In the genomic region with DNA sequence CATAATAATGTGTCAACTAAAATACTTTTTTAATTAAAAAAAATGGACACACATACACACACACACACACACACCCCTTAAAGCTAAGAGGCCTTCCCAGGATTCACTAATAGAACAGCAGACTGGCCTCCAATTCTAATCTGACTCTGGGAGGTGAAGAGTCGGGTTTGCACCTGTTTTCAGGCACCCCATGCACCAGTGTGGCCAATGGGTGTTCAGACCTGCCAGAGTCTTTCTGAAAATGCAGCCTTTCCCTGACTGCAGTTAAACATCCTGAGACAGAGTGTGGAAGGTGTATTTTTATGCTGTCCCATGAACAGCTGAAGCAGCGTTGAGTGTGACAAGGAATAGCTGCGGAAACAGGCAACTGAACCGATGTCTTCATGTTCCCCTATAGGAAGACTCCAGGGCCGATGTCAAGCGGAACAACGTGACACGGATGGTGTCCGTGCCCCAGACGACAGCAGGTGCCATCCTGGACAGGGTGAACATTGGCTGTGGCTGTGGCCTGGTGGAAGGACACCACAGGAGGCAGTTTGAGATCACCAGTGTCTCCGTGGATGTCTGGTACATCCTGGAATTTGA, we compare ENCODE assay signal across 15 cellular contexts.
A peak's percentile ranks its signal among the peaks of the same experiment; 100 is the strongest.
DNase-seq lines count a peak whose midpoint lies in the region; ATAC-seq lines count a peak whose summit lies in the region.
"Had no signal": no experiment of that assay in that cellular context is flagged by ENCODE, and none has a peak within 500 bp of the region (broad histone marks: within the 10 kb centered on the region; RNA-seq: fewer than 3 reads in every experiment).

No MANE protein-coding gene starts in this region.

- intact Hi-C loops in activated CD4-positive, alpha-beta T cell treated with anti-CD3 and anti-CD28 coated beads for 36 hours (cut with DNase I, micrococcal nuclease) = loop anchor here (1.0 to 10.0 kb wide), 10 partner anchors 9 to 1673 kb away; a partner anchor contains a TSS
- intact Hi-C loops in left colon (cut with DNase I, micrococcal nuclease) = no loop called here

- peak overlapping the region; percentile 95 for H3K27ac Mint-ChIP-seq in activated CD4-positive, alpha-beta T cell treated with anti-CD3 and anti-CD28 coated beads for 36 hours
- H3K27ac Mint-ChIP-seq in activated CD8-positive, alpha-beta T cell treated with anti-CD3 and anti-CD28 coated beads, Interleukin-2, amount 10 ng/mL, durations not matched to agents 7 days and 5 days = peak overlapping the region; percentile 97
- peak overlapping the region; percentile 96 to 99 (median 98) for H3K27ac Mint-ChIP-seq in naive thymus-derived CD8-positive, alpha-beta T cell

- H3K27me3 Mint-ChIP-seq in activated CD4-positive, alpha-beta T cell treated with anti-CD3 and anti-CD28 coated beads for 36 hours = no peaks in the 10 kb centered on the region
- no peaks in the 10 kb centered on the region for H3K27me3 Mint-ChIP-seq in activated CD8-positive, alpha-beta T cell treated with anti-CD3 and anti-CD28 coated beads, Interleukin-2, amount 10 ng/mL, durations not matched to agents 7 days and 5 days (ENCODE audit: low read depth)
- no peaks in the 10 kb centered on the region for H3K27me3 Mint-ChIP-seq in naive thymus-derived CD8-positive, alpha-beta T cell

- POLR2A ChIA-PET in activated CD4-positive, alpha-beta T cell treated with anti-CD3 and anti-CD28 coated beads for 36 hours (lab: Charles Lee) = interaction anchor here (0.6 to 1.9 kb wide), 4 partner anchors 9 to 19 kb away, joined by 3 to 16 read pairs (median 6); no protein-coding TSS in a partner anchor
- POLR2A ChIA-PET in activated CD8-positive, alpha-beta T cell treated with anti-CD3 and anti-CD28 coated beads, Interleukin-2, amount 10 ng/mL, durations not matched to agents 7 days and 5 days (lab: Charles Lee) = interaction anchor here (1.0 to 3.4 kb wide), 6 partner anchors 8 to 328 kb away, joined by 3 to 13 read pairs (median 4); a partner anchor contains a TSS
- POLR2A ChIA-PET in naive thymus-derived CD8-positive, alpha-beta T cell (lab: Charles Lee) = interaction anchor here (0.7 to 2.9 kb wide), 4 partner anchors 8 to 1351 kb away, joined by 3 to 11 read pairs (median 4); no protein-coding TSS in a partner anchor

- peaks cover 67% of the 10 kb centered on the region for H3K4me1 Mint-ChIP-seq in activated CD4-positive, alpha-beta T cell treated with anti-CD3 and anti-CD28 coated beads for 36 hours
- peaks cover 74% of the 10 kb centered on the region for H3K4me1 Mint-ChIP-seq in activated CD8-positive, alpha-beta T cell treated with anti-CD3 and anti-CD28 coated beads, Interleukin-2, amount 10 ng/mL, durations not matched to agents 7 days and 5 days (ENCODE audit: low read depth)
- H3K4me1 Mint-ChIP-seq in naive thymus-derived CD8-positive, alpha-beta T cell = peaks cover 23 to 73% (median 69%) of the 10 kb centered on the region in 4 donors

- ATAC-seq in activated CD4-positive, alpha-beta T cell treated with anti-CD3 and anti-CD28 coated beads for 36 hours = no peak
- peak; percentile 1 for ATAC-seq in GM19324 (IDR thresholded peaks at IDR 0.05; ENCODE audit: low FRiP score, unreplicated experiment)
- ATAC-seq in activated CD8-positive, alpha-beta T cell treated with anti-CD3 and anti-CD28 coated beads, Interleukin-2, amount 10 ng/mL, durations not matched to agents 7 days and 5 days = no peak
- ATAC-seq in naive thymus-derived CD8-positive, alpha-beta T cell = no peak
- no peak for ATAC-seq in left colon
- ATAC-seq: right cardiac atrium had no signal

- CTCF ChIA-PET in activated CD4-positive, alpha-beta T cell treated with anti-CD3 and anti-CD28 coated beads for 36 hours (lab: Charles Lee) = interaction anchor here (0.9 to 6.5 kb wide), 3 partner anchors 8 to 33 kb away, joined by 3 to 62 read pairs (median 8); no protein-coding TSS in a partner anchor
- CTCF ChIA-PET in activated CD8-positive, alpha-beta T cell treated with anti-CD3 and anti-CD28 coated beads, Interleukin-2, amount 10 ng/mL, durations not matched to agents 7 days and 5 days (lab: Charles Lee) = interaction anchor here (1.0 to 8.0 kb wide), 4 partner anchors 12 to 33 kb away, joined by 3 to 97 read pairs (median 9); no protein-coding TSS in a partner anchor

- DNase-seq in activated CD4-positive, alpha-beta T cell treated with anti-CD3 and anti-CD28 coated beads for 36 hours = peak; percentile 39
- DNase-seq in activated CD4-positive, alpha-beta T cell treated with anti-CD3 and anti-CD28 coated beads, Interleukin-2, amount 50 U/mL, for 1 hour = no peak
- DNase-seq in activated CD8-positive, alpha-beta T cell treated with anti-CD3 and anti-CD28 coated beads, Interleukin-2, amount 10 ng/mL, durations not matched to agents 7 days and 5 days = no peak
- peak in 1 of 10 donors; percentile 17 for DNase-seq in naive thymus-derived CD8-positive, alpha-beta T cell
- DNase-seq in DMS 273 treated with DMSO at 0.1 percent for 48 hours (lab: John Stamatoyannopoulos, UW) (no peak), Ammon's horn (ENCODE audit: low spot score) (no peak), left colon (no peak)
- DNase-seq: dermis blood vessel endothelial cell, GF-D8, HCEC 1CT, NCI-H2029 treated with DMSO at 0.1 percent for 48 hours, right cardiac atrium, Right ventricle myocardium superior had no signal

- H3K4me3 Mint-ChIP-seq in activated CD4-positive, alpha-beta T cell treated with anti-CD3 and anti-CD28 coated beads for 36 hours = peak overlapping the region; percentile 86
- peak overlapping the region; percentile 89 for H3K4me3 Mint-ChIP-seq in activated CD8-positive, alpha-beta T cell treated with anti-CD3 and anti-CD28 coated beads, Interleukin-2, amount 10 ng/mL, durations not matched to agents 7 days and 5 days
- peak overlapping the region; percentile 88 to 93 (median 92) for H3K4me3 Mint-ChIP-seq in naive thymus-derived CD8-positive, alpha-beta T cell
- H3K4me3 Mint-ChIP-seq: neural crest cell had no signal

- H3K36me3 Mint-ChIP-seq in activated CD4-positive, alpha-beta T cell treated with anti-CD3 and anti-CD28 coated beads for 36 hours (ENCODE audit: low read depth) = peaks cover 23% of the 10 kb centered on the region
- peaks cover 11% of the 10 kb centered on the region for H3K36me3 Mint-ChIP-seq in activated CD8-positive, alpha-beta T cell treated with anti-CD3 and anti-CD28 coated beads, Interleukin-2, amount 10 ng/mL, durations not matched to agents 7 days and 5 days (ENCODE audit: low read depth)
- H3K36me3 Mint-ChIP-seq in naive thymus-derived CD8-positive, alpha-beta T cell = no peaks in the 10 kb centered on the region

- H3K9me3 Mint-ChIP-seq in activated CD4-positive, alpha-beta T cell treated with anti-CD3 and anti-CD28 coated beads for 36 hours (ENCODE audit: low read depth) = no peaks in the 10 kb centered on the region
- no peaks in the 10 kb centered on the region for H3K9me3 Mint-ChIP-seq in activated CD8-positive, alpha-beta T cell treated with anti-CD3 and anti-CD28 coated beads, Interleukin-2, amount 10 ng/mL, durations not matched to agents 7 days and 5 days (ENCODE audit: insufficient read depth)
- H3K9me3 Mint-ChIP-seq in naive thymus-derived CD8-positive, alpha-beta T cell = no peaks in the 10 kb centered on the region
- H3K9me3 Mint-ChIP-seq: neural crest cell had no signal

Comparison
In these comparisons a context has a peak if more than half of its experiments do, and no peak if none do; other contexts are left out.
1. intact Hi-C loops: an anchor here in activated CD4-positive, alpha-beta T cell treated with anti-CD3 and anti-CD28 coated beads for 36 hours (1.0 to 10.0 kb wide); none called in left colon.